In the genomic region with DNA sequence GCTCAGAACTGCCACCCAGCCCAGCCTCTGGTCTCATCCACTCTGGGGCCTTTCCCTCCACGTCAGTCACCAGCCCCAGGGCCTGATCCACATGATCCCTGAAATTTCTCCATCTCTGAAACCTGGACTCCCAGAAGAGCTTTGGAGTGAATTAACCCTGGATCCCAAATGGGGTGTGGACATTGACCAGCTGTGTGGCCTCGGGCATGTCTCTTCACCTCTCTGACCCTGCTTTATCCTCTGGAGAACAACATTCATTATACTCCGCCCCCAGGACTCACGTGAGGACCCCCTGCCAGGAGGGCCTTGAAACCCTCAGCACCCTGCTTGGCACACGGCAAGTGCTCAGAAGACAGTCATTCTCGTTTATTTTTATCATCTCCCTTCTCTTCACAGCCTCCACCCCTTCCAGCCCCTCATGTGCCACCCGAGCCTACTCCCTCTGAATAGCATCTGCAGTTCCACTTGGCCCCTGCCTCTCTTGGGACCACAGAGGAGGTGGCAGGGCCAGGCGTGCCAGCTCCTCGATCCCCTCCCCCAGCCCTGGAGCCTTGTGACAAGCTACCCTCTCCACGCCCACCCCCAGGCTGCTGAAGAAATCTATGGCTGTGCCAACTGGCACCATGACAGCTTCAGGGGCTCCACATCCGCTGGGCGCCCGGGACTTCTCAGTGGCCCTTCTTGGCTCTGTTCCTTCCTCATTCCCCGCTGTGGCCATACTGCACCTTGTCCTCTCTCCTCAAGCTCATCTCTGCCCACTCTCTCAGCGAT, we compare ENCODE assay signal across 9 cellular contexts. TPM values are rescaled to one million over a fixed set of nuclear protein-coding genes. Genes with fewer than 3 reads are reported as not detected.
DNase-seq lines count a peak whose midpoint lies in the region; ATAC-seq and TF ChIP-seq lines count a peak whose summit lies in the region.
"Had no signal": no experiment of that assay in that cellular context is flagged by ENCODE, and none has a peak within 500 bp of the region (broad histone marks: within the 10 kb centered on the region; RNA-seq: fewer than 3 reads in every experiment).

No MANE protein-coding gene starts in this region.

- no peak for ATAC-seq in WTC11
- no peak for ATAC-seq in GM19463 (IDR thresholded peaks at IDR 0.05; ENCODE audit: unreplicated experiment)

- H3K4me1 Mint-ChIP-seq in WTC11: peaks cover 45% of the 10 kb centered on the region
- H3K4me1 Mint-ChIP-seq in neural progenitor cell: peaks cover 44% of the 10 kb centered on the region

- no peaks in the 10 kb centered on the region; the same call in 1 of the 2 replicates for H3K27me3 Mint-ChIP-seq in WTC11 (ENCODE audit: low read depth)
- peaks cover 10% of the 10 kb centered on the region for H3K27me3 Mint-ChIP-seq in neural progenitor cell (ENCODE audit: insufficient read depth, low read depth)

- no peak overlapping the region for H3K4me3 ChIP-seq in MM.1S (ENCODE audit: low read length)
- no peak overlapping the region for H3K4me3 ChIP-seq in neural progenitor cell
- H3K4me3 ChIP-seq: smooth muscle cell had no signal

- H3K9me3 Mint-ChIP-seq in WTC11: no peaks in the 10 kb centered on the region
- no peaks in the 10 kb centered on the region for H3K9me3 Mint-ChIP-seq in neural progenitor cell

- H3K4me3 Mint-ChIP-seq in WTC11 (no peak overlapping the region), neural progenitor cell (no peak overlapping the region)

- H3K27me3 ChIP-seq in MM.1S (replicated peaks; ENCODE audit: insufficient read depth, low read length) (no peaks in the 10 kb centered on the region), neural progenitor cell (no peaks in the 10 kb centered on the region)

- H3K4me2 ChIP-seq in MM.1S (ENCODE audit: low read depth, low read length) (no peak overlapping the region; the same call in 1 of the 2 replicates), neural progenitor cell (peak overlapping the region; percentile 0)
- H3K4me2 ChIP-seq: smooth muscle cell had no signal

- H3K36me3 Mint-ChIP-seq in WTC11 (no peaks in the 10 kb centered on the region), neural progenitor cell (no peaks in the 10 kb centered on the region)

- POLR2A ChIA-PET in WTC11 (lab: Charles Lee): interaction anchor here (0.7 to 1.3 kb wide), 4 partner anchors 14 to 87 kb away, joined by 3 to 4 read pairs (median 4); no protein-coding TSS in a partner anchor

- no peaks in the 10 kb centered on the region for H3K9me2 ChIP-seq in MM.1S (replicated peaks; ENCODE audit: insufficient read depth, low read length)

- DNase-seq in DMS 273 (lab: John Stamatoyannopoulos, UW; ENCODE audit: unreplicated experiment) (peak; percentile 60), DMS 273 treated with DMSO at 0.1 percent for 48 hours (lab: John Stamatoyannopoulos, UW) (no peak), MM.1S (no peak), WTC11 (ENCODE audit: low spot score) (no peak), neural progenitor cell (ENCODE audit: low spot score) (no peak), NK-92 (lab: John Stamatoyannopoulos, UW; ENCODE audit: unreplicated experiment) (no peak), GM20000 (ENCODE audit: low spot score) (no peak)

- H3K9ac ChIP-seq in MM.1S (ENCODE audit: low read length) (no peak overlapping the region), neural progenitor cell (no peak overlapping the region)

- H3K9me3 ChIP-seq in MM.1S (replicated peaks; ENCODE audit: insufficient read depth, low read length) (no peaks in the 10 kb centered on the region), neural progenitor cell (ENCODE audit: low read depth) (no peaks in the 10 kb centered on the region)

- TF ChIP-seq CTCF in MM.1S (IDR thresholded peaks at IDR 0.05; ENCODE audit: low read length) (no peak), WTC11 (IDR thresholded peaks at IDR 0.05) (no peak), neural progenitor cell (IDR thresholded peaks at IDR 0.05) (no peak), GM20000 (IDR thresholded peaks at IDR 0.05; ENCODE audit: extremely low read depth, missing control alignments) (no peak)

- H4K20me1 ChIP-seq in MM.1S (ENCODE audit: insufficient read depth, low read length) (no peaks in the 10 kb centered on the region), neural progenitor cell (ENCODE audit: low read depth) (peaks cover 12% of the 10 kb centered on the region)

- H2AFZ ChIP-seq in MM.1S (ENCODE audit: low read length) (peak overlapping the region; percentile 51; the same call in 1 of the 2 replicates), neural progenitor cell (replicated peaks) (no peak overlapping the region)

- H3K4me1 ChIP-seq in MM.1S (ENCODE audit: low read length) (peaks cover 24% of the 10 kb centered on the region), neural progenitor cell (peaks cover 20% of the 10 kb centered on the region)

- no peak overlapping the region for H3K27ac ChIP-seq in MM.1S (ENCODE audit: low read length)
- H3K27ac ChIP-seq in neural progenitor cell: no peak overlapping the region

- CTCF ChIA-PET in WTC11 (lab: Charles Lee): interaction anchor here (0.8 to 14.7 kb wide), 38 partner anchors 9 to 218 kb away, joined by 3 to 179 read pairs (median 6); a partner anchor contains a TSS

- H3K27ac Mint-ChIP-seq in WTC11 (peak overlapping the region; percentile 66; the same call in 1 of the 2 replicates), neural progenitor cell (peak overlapping the region; percentile 76)

- H3F3A ChIP-seq in MM.1S (ENCODE audit: insufficient read depth, low read length) (peaks cover 10% of the 10 kb centered on the region), neural progenitor cell (ENCODE audit: low read depth) (peaks cover 5% of the 10 kb centered on the region)

- H3K36me3 ChIP-seq in MM.1S (replicated peaks; ENCODE audit: insufficient read depth, low read length) (no peaks in the 10 kb centered on the region), neural progenitor cell (no peaks in the 10 kb centered on the region)

- no peaks in the 10 kb centered on the region for H3K79me2 ChIP-seq in MM.1S (ENCODE audit: low read length)
- H3K79me2 ChIP-seq in neural progenitor cell (ENCODE audit: low read depth): no peaks in the 10 kb centered on the region

TF ChIP-seq in WTC11, 78 proteins besides CTCF, POLR2A, EP300 and RAD21:
- no peak for TF ChIP-seq ZNF317 (CRISPR knock-in tag; IDR thresholded peaks at IDR 0.05; ENCODE audit: borderline replicate concordance, low read depth)
- TF ChIP-seq ZNF396 (CRISPR knock-in tag; IDR thresholded peaks at IDR 0.05; ENCODE audit: borderline replicate concordance): no peak
- no peak for TF ChIP-seq TEAD1 (CRISPR knock-in tag; IDR thresholded peaks at IDR 0.05)
- TF ChIP-seq SMAD4 (CRISPR knock-in tag; IDR thresholded peaks at IDR 0.05): no peak
- no peak for TF ChIP-seq HMGA2 (CRISPR knock-in tag; IDR thresholded peaks at IDR 0.05)
- TF ChIP-seq, protein P1, sequence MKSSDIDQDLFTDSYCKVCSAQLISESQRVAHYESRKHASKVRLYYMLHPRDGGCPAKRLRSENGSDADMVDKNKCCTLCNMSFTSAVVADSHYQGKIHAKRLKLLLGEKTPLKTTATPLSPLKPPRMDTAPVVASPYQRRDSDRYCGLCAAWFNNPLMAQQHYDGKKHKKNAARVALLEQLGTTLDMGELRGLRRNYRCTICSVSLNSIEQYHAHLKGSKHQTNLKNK (CRISPR knock-in tag; IDR thresholded peaks at IDR 0.05): no peak
- no peak for TF ChIP-seq ZNF263 (CRISPR knock-in tag; IDR thresholded peaks at IDR 0.05; ENCODE audit: low read depth)
- TF ChIP-seq, protein P2, sequence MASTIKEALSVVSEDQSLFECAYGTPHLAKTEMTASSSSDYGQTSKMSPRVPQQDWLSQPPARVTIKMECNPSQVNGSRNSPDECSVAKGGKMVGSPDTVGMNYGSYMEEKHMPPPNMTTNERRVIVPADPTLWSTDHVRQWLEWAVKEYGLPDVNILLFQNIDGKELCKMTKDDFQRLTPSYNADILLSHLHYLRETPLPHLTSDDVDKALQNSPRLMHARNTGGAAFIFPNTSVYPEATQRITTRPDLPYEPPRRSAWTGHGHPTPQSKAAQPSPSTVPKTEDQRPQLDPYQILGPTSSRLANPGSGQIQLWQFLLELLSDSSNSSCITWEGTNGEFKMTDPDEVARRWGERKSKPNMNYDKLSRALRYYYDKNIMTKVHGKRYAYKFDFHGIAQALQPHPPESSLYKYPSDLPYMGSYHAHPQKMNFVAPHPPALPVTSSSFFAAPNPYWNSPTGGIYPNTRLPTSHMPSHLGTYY (CRISPR knock-in tag; IDR thresholded peaks at IDR 0.05): no peak
- no peak for TF ChIP-seq ZNF138 (CRISPR knock-in tag; conservative IDR thresholded peaks at IDR 0.05)
TF ChIP-seq in WTC11: peak in this region for 0.

RNA-seq across cellular contexts. Expression of a gene that starts 18.1 kb away (rescaled TPM):
- total RNA-seq in WTC11 (2021): 29.6 to 39.3 TPM (median 30.1 TPM) in 3 replicates
- 7.1 and 21.2 TPM in 2 replicates for total RNA-seq in neural progenitor cell (ENCODE audit: low replicate concordance)

RNA-seq across cellular contexts. Expression of a gene that starts 42.3 kb away (rescaled TPM):
- 8.8 to 11.0 TPM (median 9.6 TPM) in 3 replicates for total RNA-seq in WTC11 (2021)
- 0.22 and 7.0 TPM in 2 replicates for total RNA-seq in neural progenitor cell (ENCODE audit: low replicate concordance)
